ENCODE assay signal across 15 cellular contexts in the genomic region with DNA sequence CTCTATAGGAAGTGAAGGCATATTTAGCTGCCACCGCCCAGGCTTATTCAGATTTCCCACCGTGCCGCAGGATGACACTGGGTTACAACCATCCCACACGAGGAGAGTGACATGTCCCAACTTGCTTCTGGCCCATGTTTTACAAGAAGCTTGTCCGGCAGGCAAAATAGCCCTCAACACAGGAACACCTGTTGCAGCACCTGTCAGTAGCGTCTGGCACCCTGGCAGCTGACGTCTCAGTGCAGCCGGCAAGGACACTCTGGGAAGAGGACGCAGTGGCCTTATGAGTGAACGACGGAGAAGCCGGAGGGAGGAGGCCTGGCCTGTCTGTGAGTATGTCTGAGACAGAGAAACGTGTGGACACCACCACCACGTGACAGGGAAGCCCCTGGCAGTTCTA.
DNase-seq lines count a peak whose midpoint lies in the region; ATAC-seq and TF ChIP-seq lines count a peak whose summit lies in the region.
"Had no signal": no experiment of that assay in that cellular context is flagged by ENCODE, and none has a peak within 500 bp of the region (broad histone marks: within the 10 kb centered on the region; RNA-seq: fewer than 3 reads in every experiment).

No MANE protein-coding gene starts in this region.

- H3K9me3 Mint-ChIP-seq in nephron, result no peaks in the 10 kb centered on the region
- H3K9me3 Mint-ChIP-seq: activated T-helper 1 cell treated with anti-CD3 and anti-CD28 coated beads, Interleukin-12 subunit alpha, Interleukin-12 subunit beta, Interleukin-2, Interleukin-4 antibody, amounts not matched to agents 30 ng/mL and 10 ng/mL and 1 ng/mL, durations not matched to agents 14 hours and 24 hours and 36 hours had no signal

- DNase-seq in COLO668 (lab: John Stamatoyannopoulos, UW; ENCODE audit: unreplicated experiment) (peak; percentile 90), NCI-H146 treated with DMSO at 0.1 percent for 48 hours (lab: John Stamatoyannopoulos, UW; ENCODE audit: unreplicated experiment) (peak; percentile 37), SW480 (ENCODE audit: low spot score) (peak; percentile 63), superior temporal gyrus (ENCODE audit: extremely low spot score) (no peak)
- DNase-seq in effector memory CD4-positive, alpha-beta T cell, result no peak
- no peak for DNase-seq in activated naive CD4-positive, alpha-beta T cell (lab: John Stamatoyannopoulos, UW)
- DNase-seq: GF-D8, GOT3, MG63, Peyer's patch had no signal

- H3K4me3 Mint-ChIP-seq in nephron, result peak overlapping the region in 2 of 3 experiments; percentile 12 to 26
- H3K4me3 Mint-ChIP-seq: activated T-helper 1 cell treated with anti-CD3 and anti-CD28 coated beads, Interleukin-12 subunit alpha, Interleukin-12 subunit beta, Interleukin-2, Interleukin-4 antibody, amounts not matched to agents 30 ng/mL and 10 ng/mL and 1 ng/mL, durations not matched to agents 14 hours and 24 hours and 36 hours had no signal

- H3K4me3 ChIP-seq in effector memory CD4-positive, alpha-beta T cell (ENCODE audit: insufficient read depth, low read depth, low read length, poor library complexity, severe bottlenecking), result no peak overlapping the region
- H3K4me3 ChIP-seq: cardiac muscle cell, MG63, Peyer's patch had no signal

- no peak for TF ChIP-seq CTCF in nephron (IDR thresholded peaks at IDR 0.05; ENCODE audit: unreplicated experiment in 3 of 3)

- no peaks in the 10 kb centered on the region for H3K4me1 ChIP-seq in effector memory CD4-positive, alpha-beta T cell (ENCODE audit: control insufficient read depth, insufficient read depth, low read length, poor library complexity, severe bottlenecking)
- H3K4me1 ChIP-seq: parathyroid adenoma had no signal

- no peak for ATAC-seq in GM21825 (IDR thresholded peaks at IDR 0.05; ENCODE audit: unreplicated experiment)

- no peaks in the 10 kb centered on the region for H3K36me3 ChIP-seq in effector memory CD4-positive, alpha-beta T cell (ENCODE audit: control insufficient read depth, insufficient read depth, low read length)
- H3K36me3 ChIP-seq: cardiac muscle cell, Peyer's patch had no signal

- H3K36me3 Mint-ChIP-seq in nephron (ENCODE audit: low read depth), result peaks cover 12% of the 10 kb centered on the region

- H3K4me1 Mint-ChIP-seq in nephron, result peaks cover 75% of the 10 kb centered on the region

- no peaks in the 10 kb centered on the region for H3K27me3 ChIP-seq in effector memory CD4-positive, alpha-beta T cell (replicated peaks; ENCODE audit: control insufficient read depth, insufficient read depth, low read length, poor library complexity, severe bottlenecking)
- H3K27me3 ChIP-seq: cardiac muscle cell, MG63, Peyer's patch had no signal

- H3K9me3 ChIP-seq in effector memory CD4-positive, alpha-beta T cell (ENCODE audit: control insufficient read depth, low read length), result no peaks in the 10 kb centered on the region
- H3K9me3 ChIP-seq: MG63, Peyer's patch had no signal

- no peak overlapping the region for H3K27ac ChIP-seq in effector memory CD4-positive, alpha-beta T cell (ENCODE audit: insufficient read depth, low read length, poor library complexity, severe bottlenecking)
- H3K27ac ChIP-seq: cardiac muscle cell, parathyroid adenoma had no signal

- peak overlapping the region; percentile 84 to 99 (median 92) for H3K27ac Mint-ChIP-seq in nephron
- H3K27ac Mint-ChIP-seq: activated T-helper 1 cell treated with anti-CD3 and anti-CD28 coated beads, Interleukin-12 subunit alpha, Interleukin-12 subunit beta, Interleukin-2, Interleukin-4 antibody, amounts not matched to agents 30 ng/mL and 10 ng/mL and 1 ng/mL, durations not matched to agents 14 hours and 24 hours and 36 hours had no signal

- H3K27me3 Mint-ChIP-seq in nephron (ENCODE audit: low read depth), result peaks cover 4% of the 10 kb centered on the region

Comparison
In these comparisons a context has a peak if more than half of its experiments do, and no peak if none do; other contexts are left out.
1. DNase-seq: peak in COLO668 (single experiment), NCI-H146 treated with DMSO at 0.1 percent for 48 hours (single experiment) and SW480 (single experiment); none in superior temporal gyrus (single experiment), effector memory CD4-positive, alpha-beta T cell (0 of 3) and activated naive CD4-positive, alpha-beta T cell (0 of 4).